Comparison of ENCODE assay signal across 9 cellular contexts in genomic region chr6:24766685-24767462, GRCh38. TPM values are rescaled to one million over a fixed set of nuclear protein-coding genes. Genes with fewer than 3 reads are reported as not detected.
A peak's percentile ranks its signal among the peaks of the same experiment; 100 is the strongest.
DNase-seq lines count a peak whose midpoint lies in the region; ATAC-seq, FAIRE-seq and TF ChIP-seq lines count a peak whose summit lies in the region.
"Had no signal": no experiment of that assay in that cellular context is flagged by ENCODE, and none has a peak within 500 bp of the region (broad histone marks: within the 10 kb centered on the region; RNA-seq: fewer than 3 reads in every experiment).

No MANE protein-coding gene starts in this region.

- DNase-seq in AG09319 (ENCODE audit: extremely low read depth, low read depth) (no peak), GM13977 (ENCODE audit: low spot score) (peak; percentile 82), MV-4-11 (lab: John Stamatoyannopoulos, UW) (peak; percentile 43), K562 (ENCODE audit: extremely low read depth in 1 of 4, low spot score in 3 of 4) (no peak), lower lobe of right lung (no peak), SK-N-DZ (ENCODE audit: low spot score) (no peak)

- H3K79me2 ChIP-seq in K562 (ENCODE audit: control insufficient read depth, insufficient read depth, low read length) = no peaks in the 10 kb centered on the region

- peak; percentile 77 to 78 for TF ChIP-seq RAD21 in K562 (CRISPR knock-in tag; conservative IDR thresholded peaks at IDR 0.05 in 1 of 2, IDR thresholded peaks at IDR 0.05 in 1 of 2)

- CTCF ChIA-PET in K562 (lab: Yijun Ruan, JAX; ENCODE audit: low intra/inter-chr PET ratio) = interaction anchor here (0.6 to 2.8 kb wide), 5 partner anchors 45 to 484 kb away, joined by 3 to 21 read pairs (median 5); no protein-coding TSS in a partner anchor

- H3K27me3 ChIP-seq in K562 (ENCODE audit: control insufficient read depth in 2 of 2, insufficient read depth in 2 of 2, low read length in 2 of 2) (no peaks in the 10 kb centered on the region), lower lobe of right lung (ENCODE audit: low read depth) (no peaks in the 10 kb centered on the region)

- no peak overlapping the region for H3K27ac ChIP-seq in K562 (ENCODE audit: extremely low read depth, low read depth, low read length)
- no peak overlapping the region for H3K27ac ChIP-seq in lower lobe of right lung

- H3K9me3 ChIP-seq in K562 (replicated peaks; ENCODE audit: control insufficient read depth, insufficient read depth, low read depth, low read length) (no peaks in the 10 kb centered on the region), lower lobe of right lung (no peaks in the 10 kb centered on the region)

- H3K4me3 ChIP-seq in K562 (no peak overlapping the region), lower lobe of right lung (no peak overlapping the region)

- no TSS peak for BruUV-seq in K562 (replicated peaks; lab: Mats Ljungman, UMichigan)

- WGBS in K562 (ENCODE audit: insufficient coverage, low coverage, missing lambda C conversion rate) = 45% methylated on average over 9 of the region's 9 CpGs

- H3K4me2 ChIP-seq in K562 (ENCODE audit: insufficient read depth, low read length) = no peak overlapping the region

- peak; percentile 59 for ATAC-seq in K562
- peak; percentile 60 to 75 for ATAC-seq in lower lobe of right lung
- ATAC-seq in HG03442 (IDR thresholded peaks at IDR 0.05; ENCODE audit: unreplicated experiment) = no peak
- no peak for ATAC-seq in GM18870 (IDR thresholded peaks at IDR 0.05; ENCODE audit: unreplicated experiment)

- H3K9me1 ChIP-seq in K562 (ENCODE audit: control insufficient read depth, insufficient read depth, low read length) = no peaks in the 10 kb centered on the region

- no peak for TF ChIP-seq EP300 in K562 (IDR thresholded peaks at IDR 0.05; ENCODE audit: low read length)

- no peak for TF ChIP-seq POLR2A in K562 (conservative IDR thresholded peaks at IDR 0.05)

- in situ Hi-C loops in GM13977 (cut with MboI; ENCODE audit: low pct_unique_long_range_greater_than_20kb, low sequenced_read_pairs, unreplicated experiment) = loop anchor here (10.0 kb wide), 1 partner anchor 182 kb away; no protein-coding TSS in a partner anchor
- in situ Hi-C loops in K562 (cut with MboI) = loop anchor here (10.0 kb wide), 1 partner anchor 192 kb away; no protein-coding TSS in a partner anchor

- H3K4me1 ChIP-seq in K562 (replicated peaks in 1 of 2; ENCODE audit: control insufficient read depth in 2 of 2, insufficient read depth in 2 of 2, low read length in 2 of 2) (no peaks in the 10 kb centered on the region; a peak in 1 of 5 replicates), lower lobe of right lung (peaks cover 5% of the 10 kb centered on the region)

- no peak for FAIRE-seq in K562 (lab: Jason Lieb, UNC)

- no peaks in the 10 kb centered on the region for H4K20me1 ChIP-seq in K562 (replicated peaks; ENCODE audit: control insufficient read depth, insufficient read depth, low read length)

- TF ChIP-seq CTCF in AG09319 (IDR thresholded peaks at IDR 0.05; ENCODE audit: low read depth, low read length) (peak; percentile 36), GM13977 (IDR thresholded peaks at IDR 0.05; ENCODE audit: extremely low read depth, insufficient read depth, missing control alignments) (peak; percentile 44), K562 (IDR thresholded peaks at IDR 0.05 in 2 of 3, conservative IDR thresholded peaks at IDR 0.05 in 1 of 3; ENCODE audit: insufficient read depth in 2 of 3, low read depth in 1 of 3, low read length in 3 of 3) (peak in 2 of 3 experiments; percentile 11 to 76; a peak in 2 of 6 replicates), lower lobe of right lung (IDR thresholded peaks at IDR 0.05) (peak; percentile 46)

- peak overlapping the region; percentile 48; the same call in 1 of the 2 replicates for H2AFZ ChIP-seq in K562 (ENCODE audit: low read depth, low read length)

- POLR2A ChIA-PET in K562 (lab: Yijun Ruan, JAX) = interaction anchor here (1.0 kb wide), 1 partner anchor 12 kb away, joined by 3 read pairs; no protein-coding TSS in a partner anchor

- H3K36me3 ChIP-seq in K562 (ENCODE audit: control insufficient read depth, insufficient read depth, low read length) (no peaks in the 10 kb centered on the region), lower lobe of right lung (no peaks in the 10 kb centered on the region)

- H3K9ac ChIP-seq in K562 (ENCODE audit: insufficient read depth in 1 of 2, low read depth in 2 of 2, low read length in 2 of 2) = no peak overlapping the region

- intact Hi-C loops in K562 (cut with micrococcal nuclease) (loop anchor here (1.0 to 5.0 kb wide), 3 partner anchors 186 to 485 kb away; no protein-coding TSS in a partner anchor), lower lobe of right lung (cut with DNase I) (loop anchor here (10.0 kb wide), 1 partner anchor 182 kb away; no protein-coding TSS in a partner anchor)

RNA-seq across cellular contexts. Expression of gene GMNN, which starts 7.9 kb away (rescaled TPM):
- 62.3 and 103 TPM in 2 replicates for total RNA-seq in K562 (2011; cell fraction: chromatin; rRNA removed; ENCODE audit: low replicate concordance)
- 65.7 and 78.8 TPM in 2 replicates for total RNA-seq in K562 (2011; cell fraction: nucleolus; rRNA removed)
- 98.0 and 106 TPM in 2 replicates for total RNA-seq in K562 (2011; cell fraction: nucleoplasm; rRNA removed)
- total RNA-seq in K562 (2014; rRNA removed) = 140 and 156 TPM in 2 replicates
- total RNA-seq in K562 (2014; rRNA removed; fragmentation: Illumina TruSeq; extraction: Trizol) = 189 and 216 TPM in 2 replicates
- total RNA-seq in K562 (2015; rRNA removed; fragmentation: Illumina TruSeq; extraction: Trizol) = 187 and 210 TPM in 2 replicates
- 144 and 146 TPM in 2 replicates for total RNA-seq in K562 (2021)
- 125 and 167 TPM in 2 replicates for polyA plus RNA-seq in K562 (2011; rRNA removed)
- 79.5 and 92.1 TPM in 2 replicates for polyA plus RNA-seq in K562 (2011; cell fraction: cytosol; rRNA removed)
- polyA plus RNA-seq in K562 (2011; cell fraction: nucleus; rRNA removed) = 50.4 and 63.0 TPM in 2 replicates
- polyA plus RNA-seq in K562 (2012) = 98.2 and 179 TPM in 2 replicates
- polyA plus RNA-seq in K562 (2014; fragmentation: Illumina TruSeq; extraction: Trizol) = 217 and 222 TPM in 2 replicates
- polyA plus RNA-seq in K562 (2014; fragmentation: Nextera tagmentation; extraction: Ambion mirVana) = 100 to 1,000 TPM; 331 to 370 TPM
- 199 and 254 TPM in 2 replicates for polyA plus RNA-seq in K562 (2014; rRNA removed)
- 80.2 and 85.5 TPM in 2 replicates for polyA minus RNA-seq in K562 (2011; rRNA and poly(A)+ RNA removed)
- polyA minus RNA-seq in K562 (2011; cell fraction: cytosol; rRNA and poly(A)+ RNA removed) = 43.5 and 55.4 TPM in 2 replicates
- 50.4 and 78.2 TPM in 2 replicates for polyA minus RNA-seq in K562 (2011; cell fraction: nucleus; rRNA and poly(A)+ RNA removed)
- 11.1 TPM for total RNA-seq in lower lobe of right lung
- polyA plus RNA-seq in SK-N-DZ (2014; cell fraction: cytosol; rRNA removed) = 120 and 126 TPM in 2 replicates
- 85.4 and 98.3 TPM in 2 replicates for polyA plus RNA-seq in SK-N-DZ (2014; cell fraction: nucleus; rRNA removed)

RNA-seq across cellular contexts. Expression of gene ARMH2, which starts 31.8 kb away (rescaled TPM):
- total RNA-seq in K562 (2011; cell fraction: chromatin; rRNA removed; ENCODE audit: low replicate concordance) = not detected in 2 replicates
- total RNA-seq in K562 (2011; cell fraction: nucleolus; rRNA removed) = not detected in 2 replicates
- not detected in 2 replicates for total RNA-seq in K562 (2011; cell fraction: nucleoplasm; rRNA removed)
- total RNA-seq in K562 (2014; rRNA removed) = not detected in 2 replicates
- total RNA-seq in K562 (2014; rRNA removed; fragmentation: Illumina TruSeq; extraction: Trizol) = not detected in 2 replicates
- total RNA-seq in K562 (2015; rRNA removed; fragmentation: Illumina TruSeq; extraction: Trizol) = not detected in 2 replicates
- total RNA-seq in K562 (2021) = not detected in 2 replicates
- polyA plus RNA-seq in K562 (2011; rRNA removed) = not detected in 2 replicates
- not detected in 2 replicates for polyA plus RNA-seq in K562 (2011; cell fraction: cytosol; rRNA removed)
- polyA plus RNA-seq in K562 (2011; cell fraction: nucleus; rRNA removed) = not detected in 2 replicates
- not detected in 2 replicates for polyA plus RNA-seq in K562 (2012)
- not detected in 2 replicates for polyA plus RNA-seq in K562 (2014; fragmentation: Illumina TruSeq; extraction: Trizol)
- polyA plus RNA-seq in K562 (2014; fragmentation: Nextera tagmentation; extraction: Ambion mirVana) = not detected
- polyA plus RNA-seq in K562 (2014; rRNA removed) = not detected in 2 replicates
- not detected in 2 replicates for polyA minus RNA-seq in K562 (2011; rRNA and poly(A)+ RNA removed)
- polyA minus RNA-seq in K562 (2011; cell fraction: cytosol; rRNA and poly(A)+ RNA removed) = not detected in 2 replicates
- polyA minus RNA-seq in K562 (2011; cell fraction: nucleus; rRNA and poly(A)+ RNA removed) = not detected in 2 replicates
- 0.68 TPM for total RNA-seq in lower lobe of right lung
- not detected in 2 replicates for polyA plus RNA-seq in SK-N-DZ (2014; cell fraction: cytosol; rRNA removed)
- not detected in 2 replicates for polyA plus RNA-seq in SK-N-DZ (2014; cell fraction: nucleus; rRNA removed)
- total RNA-seq: glomerular endothelial cell had no signal

RNA-seq across cellular contexts. Expression of gene C6orf62, which starts 47.9 kb away (rescaled TPM):
- total RNA-seq in K562 (2011; cell fraction: chromatin; rRNA removed; ENCODE audit: low replicate concordance) = 43.5 and 83.8 TPM in 2 replicates
- 36.7 and 38.0 TPM in 2 replicates for total RNA-seq in K562 (2011; cell fraction: nucleolus; rRNA removed)
- total RNA-seq in K562 (2011; cell fraction: nucleoplasm; rRNA removed) = 66.0 and 93.1 TPM in 2 replicates
- total RNA-seq in K562 (2014; rRNA removed) (48.5 and 52.9 TPM in 2 replicates), K562 (2014; rRNA removed; fragmentation: Illumina TruSeq; extraction: Trizol) (110 and 124 TPM in 2 replicates), K562 (2015; rRNA removed; fragmentation: Illumina TruSeq; extraction: Trizol) (111 and 113 TPM in 2 replicates), K562 (2021) (113 and 117 TPM in 2 replicates), lower lobe of right lung (123 TPM)
- polyA plus RNA-seq in K562 (2011; rRNA removed) (76.7 and 105 TPM in 2 replicates), K562 (2014; fragmentation: Illumina TruSeq; extraction: Trizol) (86.2 and 111 TPM in 2 replicates), K562 (2014; fragmentation: Nextera tagmentation; extraction: Ambion mirVana) (100 to 1,000 TPM; 355 to 579 TPM), K562 (2014; rRNA removed) (56.8 and 65.6 TPM in 2 replicates)
- polyA plus RNA-seq in K562 (2011; cell fraction: cytosol; rRNA removed) = 37.7 and 38.4 TPM in 2 replicates
- polyA plus RNA-seq in K562 (2011; cell fraction: nucleus; rRNA removed) = 55.2 and 65.3 TPM in 2 replicates
- 55.2 and 66.1 TPM in 2 replicates for polyA plus RNA-seq in K562 (2012)
- 117 and 150 TPM in 2 replicates for polyA minus RNA-seq in K562 (2011; rRNA and poly(A)+ RNA removed)
- polyA minus RNA-seq in K562 (2011; cell fraction: cytosol; rRNA and poly(A)+ RNA removed) = 41.9 and 92.5 TPM in 2 replicates
- 37.2 and 54.4 TPM in 2 replicates for polyA minus RNA-seq in K562 (2011; cell fraction: nucleus; rRNA and poly(A)+ RNA removed)
- polyA plus RNA-seq in SK-N-DZ (2014; cell fraction: cytosol; rRNA removed) = 55.7 and 73.1 TPM in 2 replicates
- polyA plus RNA-seq in SK-N-DZ (2014; cell fraction: nucleus; rRNA removed) = 39.2 and 41.6 TPM in 2 replicates

Comparison
In these comparisons a context has a peak if more than half of its experiments do, and no peak if none do; other contexts are left out.
1. DNase-seq: peak in GM13977 (single experiment) and MV-4-11 (single experiment); none in AG09319 (single experiment), K562 (0 of 4), lower lobe of right lung (single experiment) and SK-N-DZ (single experiment).
2. ATAC-seq: peak in K562 (single experiment) and lower lobe of right lung (2 of 2); none in HG03442 (single experiment) and GM18870 (single experiment).
3. Peak in every context shown above with its lines, with median percentiles within 50 percentile points of each other: CTCF ChIP-seq.